Comparison of ENCODE assay signal across 1 cellular context in genomic region chr14:105087963-105088811, GRCh38.
TF ChIP-seq lines count a peak whose summit lies in the region.

No MANE protein-coding gene starts in this region.

TF ChIP-seq in HEK293, 187 proteins besides CTCF, POLR2A, EP300 and RAD21 (continued from another document and continues in another):
- TF ChIP-seq INSM2 (tag by site-specific recombination; IDR thresholded peaks at IDR 0.05) (0 out of 2 replicates have a peak, but pooled peaks have one; percentile 13), MZF1 (tag by site-specific recombination; IDR thresholded peaks at IDR 0.05; ENCODE audit: borderline replicate concordance) (no peak), ZNF16 (tag by site-specific recombination; IDR thresholded peaks at IDR 0.05; ENCODE audit: low read depth) (no peak), ZNF664 (tag by site-specific recombination; IDR thresholded peaks at IDR 0.05) (no peak), ZNF248 (tag by site-specific recombination; IDR thresholded peaks at IDR 0.05) (no peak), KLF16 (tag by site-specific recombination; IDR thresholded peaks at IDR 0.05) (0 out of 2 replicates have a peak, but pooled peaks have one; percentile 21), PRDM6 (tag by site-specific recombination; IDR thresholded peaks at IDR 0.05) (no peak), ZNF311 (tag by site-specific recombination; IDR thresholded peaks at IDR 0.05; ENCODE audit: borderline replicate concordance) (no peak), KLF10 (tag by site-specific recombination; IDR thresholded peaks at IDR 0.05) (peak; percentile 33; the same call in 1 of the 2 replicates), PRDM1 (tag by site-specific recombination; IDR thresholded peaks at IDR 0.05) (no peak), ZNF266 (tag by site-specific recombination; IDR thresholded peaks at IDR 0.05; ENCODE audit: low read depth) (no peak), ZNF138 (tag by site-specific recombination; IDR thresholded peaks at IDR 0.05; ENCODE audit: borderline replicate concordance) (no peak), ZNF623 (tag by site-specific recombination; IDR thresholded peaks at IDR 0.05) (peak; percentile 41), ZNF558 (tag by site-specific recombination; IDR thresholded peaks at IDR 0.05) (no peak), ZNF280C (tag by site-specific recombination; IDR thresholded peaks at IDR 0.05) (no peak), ZNF121 (tag by site-specific recombination; IDR thresholded peaks at IDR 0.05) (no peak), ZNF366 (tag by site-specific recombination; conservative IDR thresholded peaks at IDR 0.05) (0 out of 2 replicates have a peak, but pooled peaks have one; percentile 17), ZNF544 (tag by site-specific recombination; IDR thresholded peaks at IDR 0.05) (no peak), TRIM28 (IDR thresholded peaks at IDR 0.05; ENCODE audit: borderline replicate concordance, low read length) (no peak), ZNF48 (tag by site-specific recombination; IDR thresholded peaks at IDR 0.05) (no peak), ZNF132 (tag by site-specific recombination; IDR thresholded peaks at IDR 0.05; ENCODE audit: borderline replicate concordance) (no peak), BCL11A (tag by site-specific recombination; IDR thresholded peaks at IDR 0.05; ENCODE audit: low read depth) (peak; percentile 86), ZNF175 (tag by site-specific recombination; IDR thresholded peaks at IDR 0.05) (no peak), PRDM2 (tag by site-specific recombination; IDR thresholded peaks at IDR 0.05; ENCODE audit: borderline replicate concordance) (no peak), ZBTB20 (tag by site-specific recombination; IDR thresholded peaks at IDR 0.05) (peak; percentile 94), IKZF3 (tag by site-specific recombination; IDR thresholded peaks at IDR 0.05) (no peak; the same call in 1 of the 2 replicates), REPIN1 (tag by site-specific recombination; IDR thresholded peaks at IDR 0.05; ENCODE audit: low read depth) (no peak), HOXC10 (CRISPR knock-in tag; IDR thresholded peaks at IDR 0.05) (no peak), KLF17 (tag by site-specific recombination; IDR thresholded peaks at IDR 0.05) (peak; percentile 61), BCL6B (tag by site-specific recombination; IDR thresholded peaks at IDR 0.05) (no peak), ZNF521 (tag by site-specific recombination; IDR thresholded peaks at IDR 0.05) (no peak), ZNF585B (tag by site-specific recombination; IDR thresholded peaks at IDR 0.05) (no peak), ZNF202 (tag by site-specific recombination; IDR thresholded peaks at IDR 0.05; ENCODE audit: borderline replicate concordance) (no peak), ZNF157 (tag by site-specific recombination; IDR thresholded peaks at IDR 0.05) (no peak), BCL11B (tag by site-specific recombination; IDR thresholded peaks at IDR 0.05; ENCODE audit: low read depth) (no peak), SP7 (tag by site-specific recombination; IDR thresholded peaks at IDR 0.05) (peak; percentile 75; the same call in 1 of the 2 replicates), EGR2 (tag by site-specific recombination; IDR thresholded peaks at IDR 0.05; ENCODE audit: low read depth) (peak; percentile 82), ZNF560 (tag by site-specific recombination; IDR thresholded peaks at IDR 0.05; ENCODE audit: borderline replicate concordance) (no peak), ZNF518A (tag by site-specific recombination; conservative IDR thresholded peaks at IDR 0.05; ENCODE audit: low read depth) (no peak)
